In the genomic region with DNA sequence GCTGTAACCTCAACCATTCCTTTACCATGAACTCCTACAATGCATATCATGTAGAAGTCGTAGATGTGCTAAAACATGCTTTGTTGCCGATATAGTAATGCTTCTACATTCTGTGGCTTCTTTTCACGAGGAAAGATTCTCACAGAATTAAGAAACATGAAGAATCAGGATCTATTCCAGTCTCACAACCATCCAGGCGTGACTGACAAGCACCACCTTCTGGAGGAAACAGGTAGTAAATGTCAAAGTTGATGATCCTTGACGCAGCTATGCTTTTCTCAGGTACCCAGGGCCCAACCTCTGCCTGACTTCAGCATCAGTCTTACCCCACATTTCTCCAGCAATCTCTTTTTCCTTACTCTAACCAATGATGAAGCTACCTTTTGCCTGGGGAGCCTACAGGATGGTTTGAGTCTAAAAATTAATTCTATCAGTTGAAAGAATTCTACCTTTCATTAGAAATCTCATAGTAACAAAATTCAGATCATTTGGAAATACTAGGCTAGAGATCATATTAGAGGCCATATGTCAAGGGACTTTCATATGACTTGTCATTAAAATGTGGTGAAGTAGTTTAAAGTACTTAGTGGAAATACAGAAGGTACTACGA, we compare ENCODE assay signal across 8 cellular contexts.
DNase-seq lines count a peak whose midpoint lies in the region; ATAC-seq and TF ChIP-seq lines count a peak whose summit lies in the region.

No MANE protein-coding gene starts in this region.

- no peaks in the 10 kb centered on the region for H3K4me1 Mint-ChIP-seq in activated T-cell treated with anti-CD3 and anti-CD28 coated beads, Interleukin-2, amount 50 U/mL, for 4 hours (ENCODE audit: low read depth)
- no peaks in the 10 kb centered on the region for H3K4me1 Mint-ChIP-seq in activated T-helper 2 cell treated with anti-CD3 and anti-CD28 coated beads, Interferon-gamma antibody, Interleukin-2, Interleukin-4, amounts not matched to agents 10 μg/mL and 5 μg/mL and 100 μg/mL, durations not matched to agents 14 hours and 24 hours and 36 hours (ENCODE audit: low read depth)
- no peaks in the 10 kb centered on the region for H3K4me1 Mint-ChIP-seq in natural killer cell

- H3K4me3 Mint-ChIP-seq in activated T-cell treated with anti-CD3 and anti-CD28 coated beads, Interleukin-2, amount 50 U/mL, for 4 hours, result no peak overlapping the region
- H3K4me3 Mint-ChIP-seq in activated T-helper 2 cell treated with anti-CD3 and anti-CD28 coated beads, Interferon-gamma antibody, Interleukin-2, Interleukin-4, amounts not matched to agents 10 μg/mL and 5 μg/mL and 100 μg/mL, durations not matched to agents 14 hours and 24 hours and 36 hours (ENCODE audit: low read depth), result no peak overlapping the region
- H3K4me3 Mint-ChIP-seq in natural killer cell, result no peak overlapping the region

- no peaks in the 10 kb centered on the region for H3K9me3 Mint-ChIP-seq in activated T-cell treated with anti-CD3 and anti-CD28 coated beads, Interleukin-2, amount 50 U/mL, for 4 hours
- H3K9me3 Mint-ChIP-seq in activated T-helper 2 cell treated with anti-CD3 and anti-CD28 coated beads, Interferon-gamma antibody, Interleukin-2, Interleukin-4, amounts not matched to agents 10 μg/mL and 5 μg/mL and 100 μg/mL, durations not matched to agents 14 hours and 24 hours and 36 hours, result no peaks in the 10 kb centered on the region
- H3K9me3 Mint-ChIP-seq in natural killer cell, result no peaks in the 10 kb centered on the region

- TF ChIP-seq CTCF in GM12864 (IDR thresholded peaks at IDR 0.05; ENCODE audit: low read depth, low read length, missing control alignments) (peak; percentile 48), HFF-Myc (IDR thresholded peaks at IDR 0.05; ENCODE audit: low read depth, low read length, missing control alignments) (peak; percentile 53), Peyer's patch (IDR thresholded peaks at IDR 0.05) (peak in 4 of 6 experiments; percentile 24 to 76 (median 70)), natural killer cell (IDR thresholded peaks at IDR 0.05) (no peak)

- peaks cover 1% of the 10 kb centered on the region for H3K27me3 Mint-ChIP-seq in activated T-cell treated with anti-CD3 and anti-CD28 coated beads, Interleukin-2, amount 50 U/mL, for 4 hours (ENCODE audit: low read depth)
- H3K27me3 Mint-ChIP-seq in activated T-helper 2 cell treated with anti-CD3 and anti-CD28 coated beads, Interferon-gamma antibody, Interleukin-2, Interleukin-4, amounts not matched to agents 10 μg/mL and 5 μg/mL and 100 μg/mL, durations not matched to agents 14 hours and 24 hours and 36 hours (ENCODE audit: low read depth), result peaks cover 2% of the 10 kb centered on the region
- no peaks in the 10 kb centered on the region for H3K27me3 Mint-ChIP-seq in natural killer cell (ENCODE audit: low read depth in 2 of 2)

- H3K4me3 ChIP-seq in GM12864 (ENCODE audit: low read depth, low read length), result no peak overlapping the region
- no peak overlapping the region for H3K4me3 ChIP-seq in HFF-Myc (replicated peaks; ENCODE audit: low read depth, low read length)
- no peak overlapping the region for H3K4me3 ChIP-seq in Peyer's patch

- no peak overlapping the region for H3K27ac Mint-ChIP-seq in activated T-helper 2 cell treated with anti-CD3 and anti-CD28 coated beads, Interferon-gamma antibody, Interleukin-2, Interleukin-4, amounts not matched to agents 10 μg/mL and 5 μg/mL and 100 μg/mL, durations not matched to agents 14 hours and 24 hours and 36 hours
- no peak overlapping the region for H3K27ac Mint-ChIP-seq in natural killer cell

- no peaks in the 10 kb centered on the region for H3K36me3 Mint-ChIP-seq in activated T-cell treated with anti-CD3 and anti-CD28 coated beads, Interleukin-2, amount 50 U/mL, for 4 hours (ENCODE audit: insufficient read depth)
- H3K36me3 Mint-ChIP-seq in activated T-helper 2 cell treated with anti-CD3 and anti-CD28 coated beads, Interferon-gamma antibody, Interleukin-2, Interleukin-4, amounts not matched to agents 10 μg/mL and 5 μg/mL and 100 μg/mL, durations not matched to agents 14 hours and 24 hours and 36 hours (ENCODE audit: low read depth), result no peaks in the 10 kb centered on the region
- no peaks in the 10 kb centered on the region for H3K36me3 Mint-ChIP-seq in natural killer cell

- no peak overlapping the region for H3K27ac ChIP-seq in Peyer's patch

- H3K27me3 ChIP-seq in Peyer's patch, result no peaks in the 10 kb centered on the region

- H3K36me3 ChIP-seq in Peyer's patch, result no peaks in the 10 kb centered on the region

- intact Hi-C loops in left ventricle myocardium superior (cut with micrococcal nuclease) (no loop called here), natural killer cell (cut with micrococcal nuclease) (no loop called here)
- intact Hi-C loops in activated T-helper 2 cell treated with anti-CD3 and anti-CD28 coated beads, Interferon-gamma antibody, Interleukin-2, Interleukin-4, amounts not matched to agents 10 μg/mL and 5 μg/mL and 100 μg/mL, durations not matched to agents 14 hours and 24 hours and 36 hours (cut with micrococcal nuclease), result no loop called here

- no peak for TF ChIP-seq POLR2A in Peyer's patch (IDR thresholded peaks at IDR 0.05)

- H3K9me3 ChIP-seq in Peyer's patch, result no peaks in the 10 kb centered on the region

- ATAC-seq in left ventricle myocardium superior, result peak; percentile 52
- ATAC-seq in activated T-cell treated with anti-CD3 and anti-CD28 coated beads, Interleukin-2, amount 50 U/mL, for 4 hours, result no peak
- no peak for ATAC-seq in natural killer cell
- no peak for ATAC-seq in GM21423 (IDR thresholded peaks at IDR 0.05; ENCODE audit: unreplicated experiment)

- H3K4me1 ChIP-seq in Peyer's patch, result no peaks in the 10 kb centered on the region

- DNase-seq in GM12864 (ENCODE audit: low read depth), result no peak
- no peak for DNase-seq in HFF-Myc (ENCODE audit: extremely low read depth, low read depth)
- DNase-seq in Peyer's patch, result peak in 1 of 3 donors; percentile 55
- DNase-seq in left ventricle myocardium superior, result no peak
- no peak for DNase-seq in activated T-cell treated with anti-CD3 and anti-CD28 coated beads, Interleukin-2, amount 50 U/mL, for 4 hours
- no peak for DNase-seq in activated T-helper 2 cell treated with anti-CD3 and anti-CD28 coated beads, Interferon-gamma antibody, Interleukin-2, Interleukin-4, amounts not matched to agents 10 μg/mL and 5 μg/mL and 100 μg/mL, durations not matched to agents 14 hours and 24 hours and 36 hours (ENCODE audit: low spot score)
- no peak for DNase-seq in natural killer cell
